In the genomic region with DNA sequence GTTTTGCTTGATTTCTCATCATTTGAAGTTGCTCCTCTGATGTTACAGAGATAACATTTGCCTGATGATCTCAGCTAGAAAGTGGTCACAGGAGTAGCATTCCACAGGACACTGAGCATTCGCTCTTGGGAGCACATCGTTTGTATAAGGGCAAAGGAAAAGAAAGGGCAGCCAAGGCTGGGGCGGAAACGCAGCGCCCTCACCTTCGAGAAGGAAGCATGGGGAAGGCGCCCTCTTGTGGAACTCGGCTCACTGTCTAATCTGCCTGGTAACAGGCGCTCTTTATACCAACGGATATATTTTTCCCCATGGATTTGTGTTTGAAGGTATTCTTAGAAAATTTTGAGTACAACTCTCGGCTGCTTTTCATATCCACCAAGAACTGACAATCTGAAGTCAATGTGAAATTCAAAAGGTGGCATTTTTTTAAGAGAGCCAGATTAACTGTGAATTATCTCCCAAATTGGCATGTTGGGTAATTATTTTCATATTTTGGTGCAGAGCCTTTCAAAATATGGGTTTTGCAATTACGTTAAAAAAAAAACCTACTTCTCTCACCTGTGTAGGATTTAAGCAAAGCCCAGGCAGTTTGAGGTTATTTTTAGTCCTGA, we compare ENCODE assay signal across 8 cellular contexts.
DNase-seq lines count a peak whose midpoint lies in the region; ATAC-seq and TF ChIP-seq lines count a peak whose summit lies in the region.

No MANE protein-coding gene starts in this region.

- H3K27ac ChIP-seq in left lung, result no peak overlapping the region

- POLR2A ChIA-PET in AG04449 (lab: Yijun Ruan, JAX), result no interaction called here

- H3K4me3 ChIP-seq in AG04449 (ENCODE audit: low read depth, low read length) (no peak overlapping the region), choroid plexus epithelial cell (ENCODE audit: low read depth, low read length) (no peak overlapping the region), left lung (no peak overlapping the region)

- TF ChIP-seq CTCF in AG04449 (IDR thresholded peaks at IDR 0.05; ENCODE audit: insufficient read depth, low read length, missing control alignments) (peak; percentile 82), choroid plexus epithelial cell (conservative IDR thresholded peaks at IDR 0.05; ENCODE audit: low read depth, low read length) (peak; percentile 97), left lung (IDR thresholded peaks at IDR 0.05) (peak; percentile 62)

- intact Hi-C loops in left lung (cut with DNase I), result no loop called here

- ATAC-seq in GM18867 (IDR thresholded peaks at IDR 0.05; ENCODE audit: unreplicated experiment) (peak; percentile 92), HG03108 (IDR thresholded peaks at IDR 0.05; ENCODE audit: unreplicated experiment) (peak; percentile 87), left lung (peak; percentile 99)

- CTCF ChIA-PET in AG04449 (lab: Yijun Ruan, JAX), result interaction anchor here (0.6 to 4.3 kb wide), 17 partner anchors 9 to 499 kb away, joined by 3 to 42 read pairs (median 3); no protein-coding TSS in a partner anchor

- no peaks in the 10 kb centered on the region for H3K9me3 ChIP-seq in left lung

- H3K27me3 ChIP-seq in left lung, result no peaks in the 10 kb centered on the region

- H3K36me3 ChIP-seq in left lung, result no peaks in the 10 kb centered on the region

- DNase-seq in AG04449 (ENCODE audit: low read depth, low spot score) (no peak), NCI-H2227 treated with DMSO at 0.1 percent for 48 hours (lab: John Stamatoyannopoulos, UW) (peak; percentile 60), choroid plexus epithelial cell (ENCODE audit: low read depth) (peak; percentile 90), left lung (peak; percentile 77 to 80)
- DNase-seq in activated CD4-positive, alpha-beta T cell treated with anti-CD3 and anti-CD28 coated beads for 4 hours, result peak; percentile 67 to 80
- peak; percentile 59 to 70 for DNase-seq in stimulated activated CD4-positive, alpha-beta T cell treated with anti-CD3 and anti-CD28 coated beads, Interleukin-4, amount 100 ng/mL, for 4 hours

- peaks cover 0 to 7% of the 10 kb centered on the region in 2 donors for H3K4me1 ChIP-seq in left lung
